ENCODE assay signal across 9 cellular contexts in the genomic region with DNA sequence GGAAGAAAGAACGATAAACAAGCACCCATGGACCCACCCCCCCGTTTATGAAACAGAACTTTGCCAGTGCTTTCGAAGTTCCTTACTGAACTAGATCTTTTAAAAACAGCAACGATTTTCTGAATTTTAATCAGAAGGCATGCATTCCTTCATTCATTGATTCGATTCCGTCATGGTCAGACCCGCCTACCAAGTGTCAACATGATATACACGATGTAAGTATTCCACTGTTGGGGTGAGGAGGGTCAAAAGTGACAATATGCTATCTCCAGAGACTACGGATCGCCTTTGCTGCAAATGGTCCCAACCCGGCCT. TPM values are rescaled to one million over a fixed set of nuclear protein-coding genes. Genes with fewer than 3 reads are reported as not detected.
DNase-seq lines count a peak whose midpoint lies in the region; ATAC-seq and TF ChIP-seq lines count a peak whose summit lies in the region.
"Had no signal": no experiment of that assay in that cellular context is flagged by ENCODE, and none has a peak within 500 bp of the region (broad histone marks: within the 10 kb centered on the region; RNA-seq: fewer than 3 reads in every experiment).

No MANE protein-coding gene starts in this region.

- no peaks in the 10 kb centered on the region for H3K36me3 ChIP-seq in stomach smooth muscle (ENCODE audit: control insufficient read depth in 2 of 2, insufficient read depth in 2 of 2, low read length in 2 of 2)

- peak overlapping the region; percentile 80 for H3K4me3 Mint-ChIP-seq in activated naive CD8-positive, alpha-beta T cell treated with anti-CD3 and anti-CD28 coated beads for 36 hours
- peak overlapping the region; percentile 76 to 85 (median 79) for H3K4me3 Mint-ChIP-seq in immature natural killer cell

- H3K9me3 ChIP-seq in stomach smooth muscle (ENCODE audit: control insufficient read depth in 2 of 2, low read length in 2 of 2) = no peaks in the 10 kb centered on the region

- peaks cover 13% of the 10 kb centered on the region for H3K4me1 ChIP-seq in stomach smooth muscle (ENCODE audit: control insufficient read depth, insufficient read depth, low read length)

- peak overlapping the region; percentile 66 to 79 for H3K9ac ChIP-seq in stomach smooth muscle (ENCODE audit: low read length in 2 of 2)

- no peak for ATAC-seq in GM19455 (IDR thresholded peaks at IDR 0.05; ENCODE audit: unreplicated experiment)

- no peaks in the 10 kb centered on the region for H3K36me3 Mint-ChIP-seq in activated naive CD8-positive, alpha-beta T cell treated with anti-CD3 and anti-CD28 coated beads for 36 hours
- H3K36me3 Mint-ChIP-seq in immature natural killer cell = peaks cover 0 to 3% (median 0%) of the 10 kb centered on the region in 3 donors

- H3K4me3 ChIP-seq in stomach smooth muscle (ENCODE audit: low read length in 2 of 2) = peak overlapping the region; percentile 64 to 81

- no peaks in the 10 kb centered on the region for H3K27me3 ChIP-seq in stomach smooth muscle (ENCODE audit: control insufficient read depth in 1 of 2, insufficient read depth in 2 of 2, low read length in 2 of 2)

- DNase-seq in NCI-H1436 treated with DMSO at 0.1 percent for 48 hours (lab: John Stamatoyannopoulos, UW) = peak; percentile 16
- DNase-seq in NCI-H1436 (lab: John Stamatoyannopoulos, UW) = no peak
- DNase-seq in activated naive CD8-positive, alpha-beta T cell treated with anti-CD3 and anti-CD28 coated beads for 36 hours = no peak
- no peak for DNase-seq in immature natural killer cell
- no peak for DNase-seq in NCI-H2227 treated with DMSO at 0.1 percent for 48 hours (lab: John Stamatoyannopoulos, UW)
- no peak for DNase-seq in GM13977 (ENCODE audit: low spot score)

- H3K27ac ChIP-seq in stomach smooth muscle (ENCODE audit: low read length) = peak overlapping the region; percentile 12
- H3K27ac ChIP-seq: 22Rv1 had no signal

- no peaks in the 10 kb centered on the region for H3K9me3 Mint-ChIP-seq in activated naive CD8-positive, alpha-beta T cell treated with anti-CD3 and anti-CD28 coated beads for 36 hours
- H3K9me3 Mint-ChIP-seq in immature natural killer cell = no peaks in the 10 kb centered on the region

- H3K27ac Mint-ChIP-seq in activated naive CD8-positive, alpha-beta T cell treated with anti-CD3 and anti-CD28 coated beads for 36 hours = no peak overlapping the region
- H3K27ac Mint-ChIP-seq in immature natural killer cell = no peak overlapping the region

- TF ChIP-seq CTCF in GM13977 (IDR thresholded peaks at IDR 0.05; ENCODE audit: extremely low read depth, insufficient read depth, missing control alignments) = no peak

- peaks cover 5% of the 10 kb centered on the region for H3K4me1 Mint-ChIP-seq in activated naive CD8-positive, alpha-beta T cell treated with anti-CD3 and anti-CD28 coated beads for 36 hours
- H3K4me1 Mint-ChIP-seq in immature natural killer cell = peaks cover 15 to 19% of the 10 kb centered on the region in 2 donors

- H3K27me3 Mint-ChIP-seq in activated naive CD8-positive, alpha-beta T cell treated with anti-CD3 and anti-CD28 coated beads for 36 hours = peaks cover 54% of the 10 kb centered on the region
- peaks cover 6 to 28% (median 14%) of the 10 kb centered on the region in 3 donors for H3K27me3 Mint-ChIP-seq in immature natural killer cell (ENCODE audit: low read depth in 3 of 3)

- in situ Hi-C loops in GM13977 (cut with MboI; ENCODE audit: low pct_unique_long_range_greater_than_20kb, low sequenced_read_pairs, unreplicated experiment) = no loop called here

RNA-seq across cellular contexts. Expression of a gene that starts 0.3 kb away (rescaled TPM):
- total RNA-seq in activated naive CD8-positive, alpha-beta T cell treated with anti-CD3 and anti-CD28 coated beads for 36 hours = 1 to 10 TPM in 1 of 2 experiments, under 1 TPM in 1; 0.98 to 1.3 TPM
- under 1 TPM in 1 of 3 donors, not detected in 2; 0.08 TPM for polyA plus RNA-seq in immature natural killer cell
